ENCODE assay signal across 17 cellular contexts in the genomic region with DNA sequence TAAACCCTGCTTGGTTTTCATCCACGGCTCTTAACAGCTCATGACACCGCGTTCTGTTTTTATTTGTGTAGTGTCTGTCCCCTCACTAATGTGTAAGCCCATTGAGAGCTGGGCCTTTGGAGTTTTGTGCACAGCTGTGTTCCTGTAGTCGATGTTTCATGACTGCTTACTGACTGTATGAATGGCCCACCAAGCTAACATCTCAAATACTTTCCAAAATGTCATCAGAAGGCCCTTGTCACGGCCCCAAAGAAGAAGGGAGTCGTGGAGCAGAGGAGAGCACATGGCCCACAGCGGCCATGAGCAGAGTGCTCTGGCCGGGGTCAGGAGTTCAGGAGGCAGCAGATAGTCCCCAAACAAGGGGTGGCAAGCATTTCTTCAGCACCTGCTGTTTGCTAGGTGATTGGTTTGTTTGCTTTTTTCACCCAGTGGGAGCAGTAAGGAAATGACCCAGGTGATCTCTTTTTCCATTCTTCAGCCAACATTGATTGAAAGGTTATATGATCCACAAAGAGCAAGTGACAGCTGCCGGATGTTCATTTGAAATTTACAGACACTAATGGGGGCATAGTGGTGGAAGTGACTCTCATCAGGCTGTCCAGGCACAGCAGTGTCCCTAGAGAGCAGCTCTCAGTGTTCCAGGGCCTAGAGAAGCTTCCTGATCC.
A peak's percentile ranks its signal among the peaks of the same experiment; 100 is the strongest.
DNase-seq lines count a peak whose midpoint lies in the region; ATAC-seq, FAIRE-seq and TF ChIP-seq lines count a peak whose summit lies in the region.
"Had no signal": no experiment of that assay in that cellular context is flagged by ENCODE, and none has a peak within 500 bp of the region (broad histone marks: within the 10 kb centered on the region; RNA-seq: fewer than 3 reads in every experiment).

No MANE protein-coding gene starts in this region.

- intact Hi-C loops in activated T-helper 1 cell treated with anti-CD3 and anti-CD28 coated beads, Interleukin-12 subunit alpha, Interleukin-12 subunit beta, Interleukin-2, Interleukin-4 antibody, amounts not matched to agents 30 ng/mL and 10 ng/mL and 1 ng/mL, durations not matched to agents 14 hours and 24 hours and 36 hours (cut with micrococcal nuclease) = no loop called here
- intact Hi-C loops in gastrocnemius medialis (cut with DNase I; ENCODE audit: low total_unique reads) = no loop called here
- intact Hi-C loops in activated CD4-positive, alpha-beta T cell treated with anti-CD3 and anti-CD28 coated beads, Interleukin-2, amount 10 ng/mL, durations not matched to agents 24 days and 14 days (cut with micrococcal nuclease) = no loop called here

- no peak for FAIRE-seq in D721Med (lab: Jason Lieb, UNC)

- H3K36me3 ChIP-seq in gastrocnemius medialis = no peaks in the 10 kb centered on the region
- H3K36me3 ChIP-seq: BLaER1, esophagus squamous epithelium had no signal

- H3K36me3 Mint-ChIP-seq in activated T-helper 1 cell treated with anti-CD3 and anti-CD28 coated beads, Interleukin-12 subunit alpha, Interleukin-12 subunit beta, Interleukin-2, Interleukin-4 antibody, amounts not matched to agents 30 ng/mL and 10 ng/mL and 1 ng/mL, durations not matched to agents 14 hours and 24 hours and 36 hours (ENCODE audit: low read depth) = no peaks in the 10 kb centered on the region
- no peaks in the 10 kb centered on the region for H3K36me3 Mint-ChIP-seq in activated CD4-positive, alpha-beta T cell treated with anti-CD3 and anti-CD28 coated beads, Interleukin-2, amount 10 ng/mL, durations not matched to agents 24 days and 14 days (ENCODE audit: low read depth)
- H3K36me3 Mint-ChIP-seq: brain, T-cell had no signal

- peaks cover 1% of the 10 kb centered on the region for H3K27me3 Mint-ChIP-seq in activated T-helper 1 cell treated with anti-CD3 and anti-CD28 coated beads, Interleukin-12 subunit alpha, Interleukin-12 subunit beta, Interleukin-2, Interleukin-4 antibody, amounts not matched to agents 30 ng/mL and 10 ng/mL and 1 ng/mL, durations not matched to agents 14 hours and 24 hours and 36 hours (ENCODE audit: insufficient read depth)
- peaks cover 5% of the 10 kb centered on the region for H3K27me3 Mint-ChIP-seq in activated CD4-positive, alpha-beta T cell treated with anti-CD3 and anti-CD28 coated beads, Interleukin-2, amount 10 ng/mL, durations not matched to agents 24 days and 14 days

- no peak for TF ChIP-seq CTCF in gastrocnemius medialis (IDR thresholded peaks at IDR 0.05 in 4 of 5, conservative IDR thresholded peaks at IDR 0.05 in 1 of 5)
- no peak for TF ChIP-seq CTCF in D721Med (IDR thresholded peaks at IDR 0.05; ENCODE audit: insufficient read depth, missing control alignments)

- H3K4me1 ChIP-seq in gastrocnemius medialis = peaks cover 60 to 61% of the 10 kb centered on the region in 2 donors
- H3K4me1 ChIP-seq: esophagus squamous epithelium had no signal

- TF ChIP-seq POLR2A in gastrocnemius medialis (IDR thresholded peaks at IDR 0.05) = no peak

- DNase-seq in NCI-H1417 treated with DMSO at 0.1 percent for 48 hours (lab: John Stamatoyannopoulos, UW) (peak; percentile 57), NCI-H2171 treated with DMSO at 0.1 percent for 48 hours (lab: John Stamatoyannopoulos, UW) (peak; percentile 60), gastrocnemius medialis (no peak), D721Med (ENCODE audit: insufficient read length, low spot score) (no peak), NCI-H82 treated with DMSO at 0.1 percent for 48 hours (lab: John Stamatoyannopoulos, UW; ENCODE audit: unreplicated experiment) (no peak)
- DNase-seq in activated T-helper 1 cell treated with anti-CD3 and anti-CD28 coated beads, Interleukin-12 subunit alpha, Interleukin-12 subunit beta, Interleukin-2, Interleukin-4 antibody, amounts not matched to agents 30 ng/mL and 10 ng/mL and 1 ng/mL, durations not matched to agents 14 hours and 24 hours and 36 hours (ENCODE audit: low spot score) = no peak
- no peak for DNase-seq in activated CD4-positive, alpha-beta T cell treated with anti-CD3 and anti-CD28 coated beads, Interleukin-2, amount 10 ng/mL, durations not matched to agents 24 days and 14 days
- DNase-seq: activated naive CD4-positive, alpha-beta T cell treated with anti-CD3 and anti-CD28 coated beads for 36 hours; esophagus squamous epithelium; H9; posterior cingulate gyrus; stimulated activated CD4-positive, alpha-beta T cell treated with anti-CD3 and anti-CD28 coated beads, Interleukin-15, amount 100 ng/mL, for 24 hours; T-cell had no signal

- H3K9me3 ChIP-seq in gastrocnemius medialis = no peaks in the 10 kb centered on the region
- H3K9me3 ChIP-seq: BLaER1, esophagus squamous epithelium had no signal

- H3K27ac Mint-ChIP-seq in activated T-helper 1 cell treated with anti-CD3 and anti-CD28 coated beads, Interleukin-12 subunit alpha, Interleukin-12 subunit beta, Interleukin-2, Interleukin-4 antibody, amounts not matched to agents 30 ng/mL and 10 ng/mL and 1 ng/mL, durations not matched to agents 14 hours and 24 hours and 36 hours = peak overlapping the region; percentile 19
- H3K27ac Mint-ChIP-seq in activated CD4-positive, alpha-beta T cell treated with anti-CD3 and anti-CD28 coated beads, Interleukin-2, amount 10 ng/mL, durations not matched to agents 24 days and 14 days = no peak overlapping the region
- H3K27ac Mint-ChIP-seq: activated naive CD4-positive, alpha-beta T cell treated with anti-CD3 and anti-CD28 coated beads for 36 hours; T-cell had no signal

- H3K4me3 ChIP-seq in gastrocnemius medialis = no peak overlapping the region
- H3K4me3 ChIP-seq: BLaER1, esophagus squamous epithelium had no signal

- ATAC-seq in gastrocnemius medialis (no peak), GM18907 (IDR thresholded peaks at IDR 0.05; ENCODE audit: unreplicated experiment) (no peak)
- ATAC-seq: Panc1, T-cell had no signal

- H3K27me3 ChIP-seq in gastrocnemius medialis = no peaks in the 10 kb centered on the region
- H3K27me3 ChIP-seq: BLaER1, esophagus squamous epithelium had no signal

- H3K27ac ChIP-seq in gastrocnemius medialis = peak overlapping the region; percentile 30 to 78 (median 73)
- H3K27ac ChIP-seq: BLaER1, esophagus squamous epithelium had no signal

- peaks cover 3% of the 10 kb centered on the region for H3K9me3 Mint-ChIP-seq in activated T-helper 1 cell treated with anti-CD3 and anti-CD28 coated beads, Interleukin-12 subunit alpha, Interleukin-12 subunit beta, Interleukin-2, Interleukin-4 antibody, amounts not matched to agents 30 ng/mL and 10 ng/mL and 1 ng/mL, durations not matched to agents 14 hours and 24 hours and 36 hours
- no peaks in the 10 kb centered on the region for H3K9me3 Mint-ChIP-seq in activated CD4-positive, alpha-beta T cell treated with anti-CD3 and anti-CD28 coated beads, Interleukin-2, amount 10 ng/mL, durations not matched to agents 24 days and 14 days
- H3K9me3 Mint-ChIP-seq: activated naive CD4-positive, alpha-beta T cell treated with anti-CD3 and anti-CD28 coated beads for 36 hours; brain; H9; T-cell had no signal

- peaks cover 7% of the 10 kb centered on the region for H3K4me1 Mint-ChIP-seq in activated T-helper 1 cell treated with anti-CD3 and anti-CD28 coated beads, Interleukin-12 subunit alpha, Interleukin-12 subunit beta, Interleukin-2, Interleukin-4 antibody, amounts not matched to agents 30 ng/mL and 10 ng/mL and 1 ng/mL, durations not matched to agents 14 hours and 24 hours and 36 hours (ENCODE audit: low read depth)
- H3K4me1 Mint-ChIP-seq in activated CD4-positive, alpha-beta T cell treated with anti-CD3 and anti-CD28 coated beads, Interleukin-2, amount 10 ng/mL, durations not matched to agents 24 days and 14 days = peaks cover 3% of the 10 kb centered on the region
- H3K4me1 Mint-ChIP-seq: T-cell had no signal

- in situ Hi-C loops in gastrocnemius medialis (cut with MboI; ENCODE audit: low sequenced_read_pairs in 4 of 4) = no loop called here

- no peak overlapping the region for H3K4me3 Mint-ChIP-seq in activated T-helper 1 cell treated with anti-CD3 and anti-CD28 coated beads, Interleukin-12 subunit alpha, Interleukin-12 subunit beta, Interleukin-2, Interleukin-4 antibody, amounts not matched to agents 30 ng/mL and 10 ng/mL and 1 ng/mL, durations not matched to agents 14 hours and 24 hours and 36 hours
- H3K4me3 Mint-ChIP-seq in activated CD4-positive, alpha-beta T cell treated with anti-CD3 and anti-CD28 coated beads, Interleukin-2, amount 10 ng/mL, durations not matched to agents 24 days and 14 days = no peak overlapping the region
- H3K4me3 Mint-ChIP-seq: activated naive CD4-positive, alpha-beta T cell treated with anti-CD3 and anti-CD28 coated beads for 36 hours; brain; H9; T-cell had no signal

Comparison
In these comparisons a context has a peak if more than half of its experiments do, and no peak if none do; other contexts are left out.
1. DNase-seq: peak in NCI-H1417 treated with DMSO at 0.1 percent for 48 hours (single experiment) and NCI-H2171 treated with DMSO at 0.1 percent for 48 hours (single experiment); none in activated T-helper 1 cell treated with anti-CD3 and anti-CD28 coated beads, Interleukin-12 subunit alpha, Interleukin-12 subunit beta, Interleukin-2, Interleukin-4 antibody, amounts not matched to agents 30 ng/mL and 10 ng/mL and 1 ng/mL, durations not matched to agents 14 hours and 24 hours and 36 hours (single experiment), gastrocnemius medialis (0 of 2), D721Med (single experiment), NCI-H82 treated with DMSO at 0.1 percent for 48 hours (single experiment) and activated CD4-positive, alpha-beta T cell treated with anti-CD3 and anti-CD28 coated beads, Interleukin-2, amount 10 ng/mL, durations not matched to agents 24 days and 14 days (single experiment).